Comparison of ENCODE assay signal across 24 cellular contexts in genomic region chr19:44059229-44059628, GRCh38. TPM values are rescaled to one million over a fixed set of nuclear protein-coding genes. Genes with fewer than 3 reads are reported as not detected.
"Had no signal": no experiment of that assay in that cellular context is flagged by ENCODE, and none has a peak within 500 bp of the region (broad histone marks: within the 10 kb centered on the region; RNA-seq: fewer than 3 reads in every experiment).

No MANE protein-coding gene starts in this region.

- H3K4me2 ChIP-seq: SK-N-SH had no signal

- H3K9ac ChIP-seq: SK-N-SH had no signal

- ATAC-seq: Panc1, PC-3, T-cell had no signal

- DNase-seq: KBM-7, MV-4-11, NCI-H1048, NCI-H1105, NCI-H1417, NCI-H1436 treated with DMSO at 0.1 percent for 48 hours, NCI-H1694, NCI-H187 treated with DMSO at 0.1 percent for 48 hours, NCI-H2029 treated with DMSO at 0.1 percent for 48 hours, NCI-H226, NCI-H446, NCI-H510A, NCI-H524 treated with DMSO at 0.1 percent for 48 hours, NCI-H69, NCI-H774, PC-3, SHP77, SK-N-SH, SW 1271, T-cell had no signal

- H3K27ac ChIP-seq: HL-60, RWPE1 had no signal

RNA-seq across cellular contexts. Expression of gene ZNF223, which starts 7.4 kb away (rescaled TPM):
- total RNA-seq: OCI-LY7, PC-3 had no signal

RNA-seq across cellular contexts. Expression of gene ZNF284, which starts 12.7 kb away (rescaled TPM):
- total RNA-seq: OCI-LY7 had no signal

RNA-seq across cellular contexts. Expression of gene ZNF222, which starts 34.0 kb away (rescaled TPM):
- total RNA-seq: OCI-LY7 had no signal
